11 cellular contexts compared by ENCODE assay signal in the genomic region with DNA sequence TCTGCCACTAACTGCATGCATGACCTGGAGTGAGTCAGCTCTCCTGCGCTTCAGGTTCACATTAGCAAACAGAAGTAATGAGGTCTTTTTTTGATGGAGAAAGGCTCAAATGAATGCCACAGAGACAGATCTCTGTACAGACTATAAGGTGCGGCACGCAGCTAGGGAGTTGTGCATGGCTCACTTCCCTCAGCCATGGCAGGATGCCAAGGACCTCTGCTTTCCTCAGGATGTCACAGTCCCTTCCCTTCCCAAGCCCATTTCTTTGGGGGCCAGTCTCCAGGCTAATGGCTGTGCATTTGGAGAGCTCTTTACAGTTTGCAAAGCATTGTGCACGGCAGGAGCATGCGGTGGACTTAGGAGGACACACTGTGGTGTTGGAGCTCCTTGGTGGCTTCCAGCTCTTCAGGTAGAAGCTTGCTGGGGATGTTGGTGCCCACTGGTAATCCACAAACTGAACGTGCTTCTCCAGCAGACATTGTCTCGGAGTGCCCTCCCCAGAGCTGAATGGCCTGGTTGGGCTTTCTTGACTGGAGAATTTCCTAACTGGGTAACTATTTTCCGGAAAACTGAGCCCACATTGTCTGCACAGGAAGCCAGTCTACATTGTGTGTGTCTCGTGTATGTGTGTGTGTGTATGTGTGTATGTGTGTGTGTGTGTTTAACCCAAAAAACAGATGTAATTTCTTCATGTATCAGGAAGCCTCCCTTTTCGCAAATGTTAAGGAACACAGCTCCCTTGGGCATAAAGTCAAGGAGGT.
DNase-seq lines count a peak whose midpoint lies in the region; ATAC-seq, FAIRE-seq and TF ChIP-seq lines count a peak whose summit lies in the region.
"Had no signal": no experiment of that assay in that cellular context is flagged by ENCODE, and none has a peak within 500 bp of the region (broad histone marks: within the 10 kb centered on the region; RNA-seq: fewer than 3 reads in every experiment).

No MANE protein-coding gene starts in this region.

- no peaks in the 10 kb centered on the region for H3K9me3 ChIP-seq in A549
- H3K9me3 ChIP-seq in K562 (replicated peaks; ENCODE audit: control insufficient read depth, insufficient read depth, low read depth, low read length), result no peaks in the 10 kb centered on the region

- H3K79me2 ChIP-seq in K562 (ENCODE audit: control insufficient read depth, insufficient read depth, low read length), result no peaks in the 10 kb centered on the region

- 85% methylated on average over 10 of the region's 10 CpGs for WGBS in A549 (ENCODE audit: missing lambda C conversion rate)
- under 1% methylated on average over 10 of the region's 10 CpGs for WGBS in K562 (ENCODE audit: insufficient coverage, low coverage, missing lambda C conversion rate)

- TF ChIP-seq POLR2A in A549 (IDR thresholded peaks at IDR 0.05; ENCODE audit: low read length) (no peak), K562 (conservative IDR thresholded peaks at IDR 0.05) (no peak)

- no peak for TF ChIP-seq RAD21 in A549 (conservative IDR thresholded peaks at IDR 0.05 in 1 of 2, IDR thresholded peaks at IDR 0.05 in 1 of 2)
- no peak for TF ChIP-seq RAD21 in K562 (CRISPR knock-in tag; conservative IDR thresholded peaks at IDR 0.05 in 1 of 2, IDR thresholded peaks at IDR 0.05 in 1 of 2)

- H3K36me3 ChIP-seq in K562 (ENCODE audit: control insufficient read depth, insufficient read depth, low read length), result no peaks in the 10 kb centered on the region

- H3K27ac ChIP-seq in A549, result peak overlapping the region; percentile 73 to 79; a peak in 5 of 6 replicates
- no peak overlapping the region for H3K27ac ChIP-seq in K562 (ENCODE audit: extremely low read depth, low read depth, low read length)
- H3K27ac ChIP-seq: C4-2B had no signal

- H3K4me1 ChIP-seq in A549, result peaks cover 46% of the 10 kb centered on the region
- no peaks in the 10 kb centered on the region for H3K4me1 ChIP-seq in K562 (replicated peaks in 1 of 2; ENCODE audit: control insufficient read depth in 2 of 2, insufficient read depth in 2 of 2, low read length in 2 of 2)

- no peaks in the 10 kb centered on the region; the same call in 1 of the 2 replicates for H4K20me1 ChIP-seq in K562 (replicated peaks; ENCODE audit: control insufficient read depth, insufficient read depth, low read length)

- CTCF ChIA-PET in A549 (lab: Yijun Ruan, JAX) (interaction anchor here (0.9 to 1.8 kb wide), 8 partner anchors 13 to 1531 kb away, joined by 3 to 7 read pairs (median 3); no protein-coding TSS in a partner anchor), K562 (lab: Yijun Ruan, JAX; ENCODE audit: low intra/inter-chr PET ratio) (no interaction called here)

- POLR2A ChIA-PET in A549 (lab: Yijun Ruan, JAX) (no interaction called here), K562 (lab: Yijun Ruan, JAX) (interaction anchor here (1.3 kb wide), 1 partner anchor 15 kb away, joined by 4 read pairs; no protein-coding TSS in a partner anchor)

- TF ChIP-seq CTCF in A549 (IDR thresholded peaks at IDR 0.05) (no peak), K562 (IDR thresholded peaks at IDR 0.05 in 2 of 3, conservative IDR thresholded peaks at IDR 0.05 in 1 of 3; ENCODE audit: insufficient read depth in 2 of 3, low read depth in 1 of 3, low read length in 3 of 3) (no peak)

- ATAC-seq in A549, result no peak
- no peak; the same call in 2 of the 3 replicates for ATAC-seq in K562
- ATAC-seq in HG03432 (IDR thresholded peaks at IDR 0.05; ENCODE audit: unreplicated experiment), result no peak

- H3K4me2 ChIP-seq in A549 (peak overlapping the region; percentile 68), K562 (ENCODE audit: insufficient read depth, low read length) (no peak overlapping the region)

- DNase-seq in A549 (ENCODE audit: low read depth in 1 of 2, low spot score in 1 of 2), result no peak
- DNase-seq in HTR-8/SVneo (ENCODE audit: insufficient read length, low spot score), result no peak
- DNase-seq in K562 (ENCODE audit: extremely low read depth in 1 of 4, low spot score in 3 of 4), result no peak
- DNase-seq in kidney glomerular epithelial cell (lab: John Stamatoyannopoulos, UW), result peak; percentile 42
- DNase-seq in middle frontal gyrus (ENCODE audit: extremely low spot score, low spot score), result no peak
- no peak for DNase-seq in GM19240 (ENCODE audit: insufficient read length, low spot score)
- DNase-seq in effector CD4-positive, alpha-beta T cell, result no peak
- DNase-seq: NCI-H1092 had no signal

- no TSS peak for BruUV-seq in K562 (replicated peaks; lab: Mats Ljungman, UMichigan)

- in situ Hi-C loops in K562 (cut with MboI), result no loop called here

- H3K9me1 ChIP-seq in K562 (ENCODE audit: control insufficient read depth, insufficient read depth, low read length), result no peaks in the 10 kb centered on the region

- intact Hi-C loops in K562 (cut with micrococcal nuclease), result loop anchor here (10.0 kb wide), 1 partner anchor 215 kb away; no protein-coding TSS in a partner anchor

- FAIRE-seq in A549 (lab: Jason Lieb, UNC) (peak; percentile 39), HTR-8/SVneo (lab: Jason Lieb, UNC) (peak; percentile 20), K562 (lab: Jason Lieb, UNC) (no peak)
- FAIRE-seq: frontal cortex had no signal

- H2AFZ ChIP-seq in K562 (ENCODE audit: low read depth, low read length), result no peak overlapping the region

- H3K9ac ChIP-seq in K562 (ENCODE audit: insufficient read depth in 1 of 2, low read depth in 2 of 2, low read length in 2 of 2), result no peak overlapping the region

- H3K4me3 ChIP-seq in A549, result no peak overlapping the region
- no peak overlapping the region for H3K4me3 ChIP-seq in K562

- peaks cover 23 to 63% of the 10 kb centered on the region in 2 experiments; a peak in 4 of 5 replicates for H3K27me3 ChIP-seq in K562 (ENCODE audit: control insufficient read depth in 2 of 2, insufficient read depth in 2 of 2, low read length in 2 of 2)

- no peak for TF ChIP-seq EP300 in A549 (IDR thresholded peaks at IDR 0.05)
- no peak for TF ChIP-seq EP300 in K562 (IDR thresholded peaks at IDR 0.05; ENCODE audit: low read length)

TF ChIP-seq in A549, 52 proteins besides CTCF, POLR2A, EP300 and RAD21 (continues in another document):
- TF ChIP-seq ZSCAN20 (CRISPR knock-in tag; IDR thresholded peaks at IDR 0.05), result no peak
- TF ChIP-seq POLR2AphosphoS2 (conservative IDR thresholded peaks at IDR 0.05; ENCODE audit: low read length), result no peak
- TF ChIP-seq, protein P1, sequence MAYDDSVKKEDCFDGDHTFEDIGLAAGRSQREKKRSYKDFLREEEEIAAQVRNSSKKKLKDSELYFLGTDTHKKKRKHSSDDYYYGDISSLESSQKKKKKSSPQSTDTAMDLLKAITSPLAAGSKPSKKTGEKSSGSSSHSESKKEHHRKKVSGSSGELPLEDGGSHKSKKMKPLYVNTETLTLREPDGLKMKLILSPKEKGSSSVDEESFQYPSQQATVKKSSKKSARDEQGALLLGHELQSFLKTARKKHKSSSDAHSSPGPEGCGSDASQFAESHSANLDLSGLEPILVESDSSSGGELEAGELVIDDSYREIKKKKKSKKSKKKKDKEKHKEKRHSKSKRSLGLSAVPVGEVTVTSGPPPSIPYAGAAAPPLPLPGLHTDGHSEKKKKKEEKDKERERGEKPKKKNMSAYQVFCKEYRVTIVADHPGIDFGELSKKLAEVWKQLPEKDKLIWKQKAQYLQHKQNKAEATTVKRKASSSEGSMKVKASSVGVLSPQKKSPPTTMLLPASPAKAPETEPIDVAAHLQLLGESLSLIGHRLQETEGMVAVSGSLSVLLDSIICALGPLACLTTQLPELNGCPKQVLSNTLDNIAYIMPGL (CRISPR knock-in tag; IDR thresholded peaks at IDR 0.05; ENCODE audit: borderline replicate concordance), result no peak
- TF ChIP-seq, protein P2, sequence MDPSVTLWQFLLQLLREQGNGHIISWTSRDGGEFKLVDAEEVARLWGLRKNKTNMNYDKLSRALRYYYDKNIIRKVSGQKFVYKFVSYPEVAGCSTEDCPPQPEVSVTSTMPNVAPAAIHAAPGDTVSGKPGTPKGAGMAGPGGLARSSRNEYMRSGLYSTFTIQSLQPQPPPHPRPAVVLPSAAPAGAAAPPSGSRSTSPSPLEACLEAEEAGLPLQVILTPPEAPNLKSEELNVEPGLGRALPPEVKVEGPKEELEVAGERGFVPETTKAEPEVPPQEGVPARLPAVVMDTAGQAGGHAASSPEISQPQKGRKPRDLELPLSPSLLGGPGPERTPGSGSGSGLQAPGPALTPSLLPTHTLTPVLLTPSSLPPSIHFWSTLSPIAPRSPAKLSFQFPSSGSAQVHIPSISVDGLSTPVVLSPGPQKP (IDR thresholded peaks at IDR 0.05; ENCODE audit: low read depth, low read length), result no peak

TF ChIP-seq in K562, 482 proteins besides CTCF, POLR2A, EP300 and RAD21:
- no peak for TF ChIP-seq ZNF444 (CRISPR knock-in tag; IDR thresholded peaks at IDR 0.05)
- TF ChIP-seq NFIC (IDR thresholded peaks at IDR 0.05), result peak; percentile 19; the same call in 1 of the 2 replicates
TF ChIP-seq in K562: peak in this region for 1.
